8 cellular contexts compared by ENCODE assay signal in the genomic region with DNA sequence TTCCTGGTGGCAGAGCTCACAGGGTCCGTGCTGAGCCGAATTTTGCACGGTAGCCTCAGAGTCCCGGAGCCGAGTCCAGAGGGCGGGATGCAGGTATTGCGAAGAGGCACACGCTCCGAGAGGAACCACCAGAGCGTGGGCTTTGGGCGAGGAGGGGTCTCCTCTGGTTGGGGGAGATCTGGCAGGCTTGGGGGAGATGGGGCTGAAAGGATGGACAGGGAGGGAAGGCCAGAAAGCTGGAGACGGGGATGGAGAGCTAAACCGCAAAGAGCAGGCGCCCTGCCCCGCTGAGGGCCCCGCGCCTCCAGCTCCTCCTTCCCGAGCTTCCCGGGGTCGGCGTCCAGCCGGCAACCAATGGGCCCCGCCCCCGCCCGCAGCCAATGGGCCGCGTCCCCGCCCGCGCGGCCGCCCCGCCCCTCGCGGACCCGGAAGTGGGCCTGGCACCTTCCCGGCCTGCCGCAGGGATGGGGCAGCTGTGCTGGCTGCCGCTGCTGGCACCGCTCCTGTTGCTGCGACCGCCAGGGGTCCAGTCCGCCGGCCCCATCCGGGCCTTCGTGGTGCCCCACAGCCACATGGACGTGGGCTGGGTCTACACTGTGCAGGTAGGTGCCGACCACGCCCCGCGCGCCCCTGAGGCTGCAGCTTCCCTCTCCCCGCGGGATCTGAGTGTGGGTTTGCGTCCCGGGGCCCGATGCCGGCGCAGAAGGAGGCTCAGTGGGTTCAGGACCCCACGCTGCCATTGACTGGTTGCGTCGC. TPM values are rescaled to one million over a fixed set of nuclear protein-coding genes. Genes with fewer than 3 reads are reported as not detected.
A peak's percentile ranks its signal among the peaks of the same experiment; 100 is the strongest.
DNase-seq lines count a peak whose midpoint lies in the region; ATAC-seq and TF ChIP-seq lines count a peak whose summit lies in the region.

Gene MAN2B2, plus strand, starts transcription at position 443 of the 756 bp plus-strand sequence. Its CDS starts 22 bp downstream, at position 465.

- H3K4me3 ChIP-seq in duodenal mucosa (ENCODE audit: low read depth in 1 of 2, low read length in 2 of 2) (peak within 1 kb of the TSS; percentile 91 to 98), lower lobe of right lung (peak within 1 kb of the TSS; percentile 99)

- peaks cover 28% of the 10 kb centered on the region for H3K36me3 Mint-ChIP-seq in activated CD4-positive, alpha-beta memory T cell treated with anti-CD3 and anti-CD28 coated beads, Interleukin-2, amount 10 ng/mL, durations not matched to agents 7 days and 5 days (ENCODE audit: low read depth)

- H3K4me3 Mint-ChIP-seq in activated CD4-positive, alpha-beta memory T cell treated with anti-CD3 and anti-CD28 coated beads, Interleukin-2, amount 10 ng/mL, durations not matched to agents 7 days and 5 days = peak within 1 kb of the TSS; percentile 83

- H3K27ac ChIP-seq in duodenal mucosa (ENCODE audit: low read depth, low read length) (peak within 1 kb of the TSS; percentile 15), lower lobe of right lung (peak within 1 kb of the TSS; percentile 84)

- intact Hi-C loops in lower lobe of right lung (cut with DNase I) = no loop called here

- H3K9ac ChIP-seq in duodenal mucosa (ENCODE audit: low read depth in 1 of 2, low read length in 2 of 2) = peak within 1 kb of the TSS; percentile 80 to 85

- H3K9me3 ChIP-seq in duodenal mucosa (ENCODE audit: control insufficient read depth in 1 of 2, low read length in 2 of 2) = no peaks in the 10 kb centered on the region
- no peaks in the 10 kb centered on the region for H3K9me3 ChIP-seq in lower lobe of right lung

- peak; percentile 14 for TF ChIP-seq CTCF in lower lobe of right lung (IDR thresholded peaks at IDR 0.05)

- peaks cover 16 to 25% of the 10 kb centered on the region in 2 donors for H3K36me3 ChIP-seq in duodenal mucosa (ENCODE audit: control insufficient read depth in 1 of 2, insufficient read depth in 2 of 2, low read length in 2 of 2)
- H3K36me3 ChIP-seq in lower lobe of right lung = peaks cover 27% of the 10 kb centered on the region

- no peaks in the 10 kb centered on the region for H3K9me3 Mint-ChIP-seq in activated CD4-positive, alpha-beta memory T cell treated with anti-CD3 and anti-CD28 coated beads, Interleukin-2, amount 10 ng/mL, durations not matched to agents 7 days and 5 days

- H3K27me3 ChIP-seq in duodenal mucosa (ENCODE audit: control insufficient read depth in 1 of 2, insufficient read depth in 2 of 2, low read length in 2 of 2) (peaks cover 6 to 14% of the 10 kb centered on the region in 2 donors), lower lobe of right lung (ENCODE audit: low read depth) (no peaks in the 10 kb centered on the region)

- H3K27me3 Mint-ChIP-seq in activated CD4-positive, alpha-beta memory T cell treated with anti-CD3 and anti-CD28 coated beads, Interleukin-2, amount 10 ng/mL, durations not matched to agents 7 days and 5 days = peaks cover 9% of the 10 kb centered on the region

- ATAC-seq in HG03439 (IDR thresholded peaks at IDR 0.05; ENCODE audit: unreplicated experiment) (peak; percentile 81), lower lobe of right lung (peak; percentile 97 to 99)

- peak in 13 of 14 donors; percentile 39 to 92 (median 77) for DNase-seq in C1 segment of cervical spinal cord (lab: John Stamatoyannopoulos, UW)
- DNase-seq in GM19238 (ENCODE audit: insufficient read length, low spot score) = peak; percentile 98
- peak; percentile 81 for DNase-seq in NCI-H748 (lab: John Stamatoyannopoulos, UW; ENCODE audit: unreplicated experiment)
- peak; percentile 85 for DNase-seq in activated CD4-positive, alpha-beta memory T cell treated with anti-CD3 and anti-CD28 coated beads, Interleukin-2, amount 10 ng/mL, durations not matched to agents 7 days and 5 days
- DNase-seq in lower lobe of right lung = peak; percentile 92
- peak; percentile 46 to 79 (median 59) for DNase-seq in stimulated activated CD4-positive, alpha-beta T cell treated with anti-CD3 and anti-CD28 coated beads, TNF-alpha, amount 100 ng/mL, for 1 hour (ENCODE audit: low read depth in 3 of 3, low spot score in 1 of 3)

- POLR2A ChIA-PET in activated CD4-positive, alpha-beta memory T cell treated with anti-CD3 and anti-CD28 coated beads, Interleukin-2, amount 10 ng/mL, durations not matched to agents 7 days and 5 days (lab: Charles Lee) = interaction anchor here (0.7 to 1.6 kb wide), 11 partner anchors 11 to 334 kb away, joined by 3 to 8 read pairs (median 4); partner anchors contain the start of genes MRFAP1 and MRFAP1L1

- H3K4me1 ChIP-seq in duodenal mucosa (ENCODE audit: control insufficient read depth in 1 of 2, insufficient read depth in 2 of 2, low read length in 2 of 2) (peaks cover 10 to 15% of the 10 kb centered on the region in 2 donors), lower lobe of right lung (peaks cover 19% of the 10 kb centered on the region)

- peak within 1 kb of the TSS; percentile 78 for H3K27ac Mint-ChIP-seq in activated CD4-positive, alpha-beta memory T cell treated with anti-CD3 and anti-CD28 coated beads, Interleukin-2, amount 10 ng/mL, durations not matched to agents 7 days and 5 days

- CTCF ChIA-PET in activated CD4-positive, alpha-beta memory T cell treated with anti-CD3 and anti-CD28 coated beads, Interleukin-2, amount 10 ng/mL, durations not matched to agents 7 days and 5 days (lab: Charles Lee) = interaction anchor here (0.9 to 1.9 kb wide), 6 partner anchors 25 to 127 kb away, joined by 3 to 7 read pairs (median 3); partner anchors contain the start of gene MRFAP1

- H3K4me1 Mint-ChIP-seq in activated CD4-positive, alpha-beta memory T cell treated with anti-CD3 and anti-CD28 coated beads, Interleukin-2, amount 10 ng/mL, durations not matched to agents 7 days and 5 days = peaks cover 19% of the 10 kb centered on the region

RNA-seq across cellular contexts. Expression of gene MAN2B2, which starts in this region (rescaled TPM):
- 10 to 100 TPM; 34.8 to 36.3 TPM for total RNA-seq in activated CD4-positive, alpha-beta memory T cell treated with anti-CD3 and anti-CD28 coated beads, Interleukin-2, amount 10 ng/mL, durations not matched to agents 7 days and 5 days
- total RNA-seq in lower lobe of right lung = 41.2 TPM

Comparison
In these comparisons a context has a peak if more than half of its experiments do, and no peak if none do; other contexts are left out.
1. Peak in every context shown above with its lines: DNase-seq, ATAC-seq, H3K4me3 ChIP-seq and H3K27ac ChIP-seq.